Comparison of ENCODE assay signal across 10 cellular contexts in the genomic region with DNA sequence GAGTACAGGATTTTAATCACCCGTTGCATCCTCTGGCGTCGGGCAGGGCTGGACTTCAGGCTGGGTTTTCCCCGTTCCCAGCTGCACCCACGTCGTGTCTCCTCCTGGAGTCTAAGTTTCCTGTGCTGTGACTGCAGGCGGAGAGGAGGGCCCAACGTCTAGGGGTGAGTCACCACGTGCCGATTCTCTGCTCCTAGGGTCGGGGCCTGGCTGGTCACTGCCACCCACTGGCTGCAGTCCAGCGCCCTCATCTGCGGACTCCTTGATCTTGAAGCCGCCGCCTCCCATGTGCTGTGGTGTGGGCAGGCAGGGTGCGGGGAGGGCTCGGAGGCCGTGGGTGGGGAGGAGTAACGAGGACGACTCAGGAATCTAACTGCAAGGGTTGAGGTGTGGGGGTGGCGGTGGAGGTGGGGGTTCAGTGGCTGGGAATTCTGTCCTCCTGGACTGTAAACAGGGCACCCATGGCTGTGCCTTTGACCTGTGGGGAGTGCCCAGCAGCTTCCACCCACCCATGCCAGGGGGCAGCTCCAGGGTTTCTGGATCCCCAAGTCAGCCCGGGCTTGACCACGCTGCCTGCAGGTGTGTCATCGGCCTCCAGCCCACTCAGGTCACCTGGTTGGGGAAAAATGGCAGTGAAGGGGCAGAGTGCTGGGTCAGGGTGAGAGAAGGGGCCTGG.
DNase-seq lines count a peak whose midpoint lies in the region; ATAC-seq, FAIRE-seq and TF ChIP-seq lines count a peak whose summit lies in the region.
"Had no signal": no experiment of that assay in that cellular context is flagged by ENCODE, and none has a peak within 500 bp of the region (broad histone marks: within the 10 kb centered on the region; RNA-seq: fewer than 3 reads in every experiment).

No MANE protein-coding gene starts in this region.

- no peaks in the 10 kb centered on the region for H3K27me3 ChIP-seq in upper lobe of left lung

- H3K27ac ChIP-seq in upper lobe of left lung: no peak overlapping the region
- H3K27ac ChIP-seq: SK-N-MC had no signal

- ATAC-seq in upper lobe of left lung (ENCODE audit: low FRiP score in 2 of 2) (peak; percentile 76 to 78), GM18858 (IDR thresholded peaks at IDR 0.05; ENCODE audit: unreplicated experiment) (no peak), HG03469 (IDR thresholded peaks at IDR 0.05; ENCODE audit: unreplicated experiment) (no peak)

- TF ChIP-seq POLR2A in upper lobe of left lung (IDR thresholded peaks at IDR 0.05): no peak

- peaks cover 18 to 30% (median 26%) of the 10 kb centered on the region in 4 donors for H3K4me1 ChIP-seq in upper lobe of left lung
- H3K4me1 ChIP-seq: HAP-1 had no signal

- H3K36me3 ChIP-seq in upper lobe of left lung: no peaks in the 10 kb centered on the region
- H3K36me3 ChIP-seq: HAP-1 had no signal

- no peak overlapping the region for H3K4me3 ChIP-seq in upper lobe of left lung
- H3K4me3 ChIP-seq: HAP-1, SK-N-MC had no signal

- TF ChIP-seq CTCF in upper lobe of left lung (IDR thresholded peaks at IDR 0.05): peak in 2 of 6 experiments; percentile 20 to 25

- DNase-seq in HTR-8/SVneo (ENCODE audit: insufficient read length, low spot score) (peak; percentile 94), astrocyte of the hippocampus (ENCODE audit: low read depth, low spot score) (peak; percentile 88), islet precursor cell (peak; percentile 94), upper lobe of left lung (peak; percentile 83 to 86)
- DNase-seq in activated CD8-positive, alpha-beta memory T cell treated with anti-CD3 and anti-CD28 coated beads, Interleukin-2, amount 50 U/mL, for 4 hours: no peak
- DNase-seq in stimulated activated CD4-positive, alpha-beta T cell treated with anti-CD3 and anti-CD28 coated beads, Interleukin-4, amount 100 ng/mL, for 1 hour: no peak

- H3K9me3 ChIP-seq in upper lobe of left lung: no peaks in the 10 kb centered on the region
- H3K9me3 ChIP-seq: HAP-1 had no signal

- FAIRE-seq in HTR-8/SVneo (lab: Jason Lieb, UNC): peak; percentile 98

- 23 to 45% methylated on average over 14 to 23 of the region's 24 CpGs for WGBS in upper lobe of left lung, 2 donors

- no peak for TF ChIP-seq EP300 in upper lobe of left lung (IDR thresholded peaks at IDR 0.05)

Comparison
In these comparisons a context has a peak if more than half of its experiments do, and no peak if none do; other contexts are left out.
1. DNase-seq: peak in HTR-8/SVneo (single experiment), astrocyte of the hippocampus (single experiment), islet precursor cell (single experiment) and upper lobe of left lung (2 of 2); none in activated CD8-positive, alpha-beta memory T cell treated with anti-CD3 and anti-CD28 coated beads, Interleukin-2, amount 50 U/mL, for 4 hours (single experiment) and stimulated activated CD4-positive, alpha-beta T cell treated with anti-CD3 and anti-CD28 coated beads, Interleukin-4, amount 100 ng/mL, for 1 hour (single experiment).
2. ATAC-seq: peak in upper lobe of left lung (2 of 2); none in GM18858 (single experiment) and HG03469 (single experiment).